36 cellular contexts compared by ENCODE assay signal in the genomic region with DNA sequence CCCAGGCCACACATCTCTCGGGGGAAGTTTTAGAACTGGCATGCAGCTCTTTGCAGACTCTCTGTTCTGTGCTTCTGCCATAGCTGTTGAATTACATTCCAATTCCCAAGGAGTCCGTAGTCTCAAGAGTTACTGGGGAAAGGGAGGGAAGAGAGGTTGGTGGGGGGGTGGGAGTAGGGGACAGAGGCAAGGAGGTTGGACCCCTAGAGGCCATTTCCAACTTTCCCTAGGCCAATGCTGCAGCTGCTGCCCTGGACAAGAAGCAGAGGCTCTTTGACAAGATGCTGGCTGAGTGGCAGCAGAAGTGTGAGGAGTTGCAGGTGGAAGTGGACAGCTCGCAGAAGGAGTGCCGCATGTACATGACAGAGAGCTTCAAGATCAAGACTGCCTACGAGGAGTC. TPM values are rescaled to one million over a fixed set of nuclear protein-coding genes. Genes with fewer than 3 reads are reported as not detected.
"Had no signal": no experiment of that assay in that cellular context is flagged by ENCODE, and none has a peak within 500 bp of the region (broad histone marks: within the 10 kb centered on the region; RNA-seq: fewer than 3 reads in every experiment).

No MANE protein-coding gene starts in this region.

- H3K4me2 ChIP-seq: hepatocyte, smooth muscle cell had no signal

- H3K9ac ChIP-seq: parathyroid adenoma had no signal

- H3K9me3 ChIP-seq: colonic mucosa, esophagus muscularis mucosa, gastroesophageal sphincter, heart left ventricle, left lung, stomach, thyroid gland, vagina had no signal

- H3K27me3 Mint-ChIP-seq: dendritic cell treated with granulocyte-macrophage colony-stimulating factor and Interleukin-4, amounts not matched to agents 40 ng/mL and 50 ng/mL, for 4 days; naive thymus-derived CD4-positive, alpha-beta T cell; progenitor cell of endocrine pancreas had no signal

- H3K9me3 Mint-ChIP-seq: dendritic cell treated with granulocyte-macrophage colony-stimulating factor and Interleukin-4, amounts not matched to agents 40 ng/mL and 50 ng/mL, for 4 days; naive thymus-derived CD4-positive, alpha-beta T cell; neural crest cell; stimulated activated effector memory CD8-positive, alpha-beta T cell treated with anti-CD3 and anti-CD28 coated beads, Interleukin-12 subunit alpha, Interleukin-12 subunit beta, amount 100 ng/mL, for 72 hours had no signal

- H3K4me3 Mint-ChIP-seq: dendritic cell treated with granulocyte-macrophage colony-stimulating factor and Interleukin-4, amounts not matched to agents 40 ng/mL and 50 ng/mL, for 4 days; naive thymus-derived CD4-positive, alpha-beta T cell; neural crest cell; stimulated activated effector memory CD8-positive, alpha-beta T cell treated with anti-CD3 and anti-CD28 coated beads, Interleukin-12 subunit alpha, Interleukin-12 subunit beta, amount 100 ng/mL, for 72 hours had no signal

- H3K36me3 Mint-ChIP-seq: naive thymus-derived CD4-positive, alpha-beta T cell; stimulated activated effector memory CD8-positive, alpha-beta T cell treated with anti-CD3 and anti-CD28 coated beads, Interleukin-12 subunit alpha, Interleukin-12 subunit beta, amount 100 ng/mL, for 72 hours had no signal

- FAIRE-seq: endothelial cell of umbilical vein, islet of Langerhans had no signal

- H3K4me1 Mint-ChIP-seq: naive thymus-derived CD4-positive, alpha-beta T cell; neural crest cell; stimulated activated effector memory CD8-positive, alpha-beta T cell treated with anti-CD3 and anti-CD28 coated beads, Interleukin-12 subunit alpha, Interleukin-12 subunit beta, amount 100 ng/mL, for 72 hours had no signal

- H3K27ac ChIP-seq: colonic mucosa, esophagus muscularis mucosa, foreskin keratinocyte, gastroesophageal sphincter, heart left ventricle, hepatocyte, left lung, parathyroid adenoma, stomach, thyroid gland, vagina had no signal

- H3K4me1 ChIP-seq: colonic mucosa, esophagus muscularis mucosa, foreskin keratinocyte, gastroesophageal sphincter, heart left ventricle, left lung, parathyroid adenoma, stomach, thyroid gland, vagina had no signal

- DNase-seq: colonic mucosa; effector CD8-positive, alpha-beta T cell; foreskin keratinocyte; heart left ventricle; left cardiac atrium; left lung; mesenchymal stem cell; midbrain; naive thymus-derived CD4-positive, alpha-beta T cell; stimulated activated CD4-positive, alpha-beta T cell treated with anti-CD3 and anti-CD28 coated beads, Interleukin-12 subunit alpha, Interleukin-12 subunit beta, amount 100 ng/mL, for 4 hours; stimulated activated CD4-positive, alpha-beta T cell treated with anti-CD3 and anti-CD28 coated beads, Interleukin-1b, Interleukin-23, amount 100 ng/mL, for 48 hours; stimulated activated CD4-positive, alpha-beta T cell treated with anti-CD3 and anti-CD28 coated beads, Interleukin-4, amount 100 ng/mL, for 1 hour; stimulated activated naive CD4-positive, alpha-beta T cell treated with Interleukin-2 at 50 U/mL for 16 hours; stomach; thyroid gland; trophoblast cell had no signal

- H3K27ac Mint-ChIP-seq: dendritic cell treated with granulocyte-macrophage colony-stimulating factor and Interleukin-4, amounts not matched to agents 40 ng/mL and 50 ng/mL, for 4 days; progenitor cell of endocrine pancreas; stimulated activated effector memory CD8-positive, alpha-beta T cell treated with anti-CD3 and anti-CD28 coated beads, Interleukin-12 subunit alpha, Interleukin-12 subunit beta, amount 100 ng/mL, for 72 hours had no signal

- H3K27me3 ChIP-seq: colonic mucosa, esophagus muscularis mucosa, foreskin keratinocyte, gastroesophageal sphincter, heart left ventricle, hepatocyte, left lung, stomach, thyroid gland, vagina had no signal

- H3K36me3 ChIP-seq: colonic mucosa, esophagus muscularis mucosa, gastroesophageal sphincter, heart left ventricle, left lung, stomach, thyroid gland, vagina had no signal

- H3K4me3 ChIP-seq: colonic mucosa, esophagus muscularis mucosa, gastroesophageal sphincter, heart left ventricle, hepatocyte, left lung, smooth muscle cell, stomach, thyroid gland, vagina had no signal

- H2AFZ ChIP-seq: hepatocyte, parathyroid adenoma had no signal

- H3K79me2 ChIP-seq: hepatocyte, parathyroid adenoma had no signal

- ATAC-seq: foreskin keratinocyte; gastroesophageal sphincter; heart left ventricle; left cardiac atrium; left lung; naive thymus-derived CD4-positive, alpha-beta T cell; sciatic nerve; stimulated activated effector memory CD8-positive, alpha-beta T cell treated with anti-CD3 and anti-CD28 coated beads, Interleukin-12 subunit alpha, Interleukin-12 subunit beta, amount 100 ng/mL, for 72 hours had no signal

RNA-seq across cellular contexts. Expression of gene MYH16, which starts 23.8 kb away (rescaled TPM):
- total RNA-seq: colonic mucosa; esophagus muscularis mucosa; fibroblast of lung; gastroesophageal sphincter; heart left ventricle; left cardiac atrium; left lung; lower leg skin; lung microvascular endothelial cell; naive thymus-derived CD4-positive, alpha-beta T cell; neural crest cell; osteoblast; progenitor cell of endocrine pancreas; sciatic nerve; smooth muscle cell; subcutaneous adipose tissue; temporal lobe; thyroid gland; ureter; vagina had no signal
- polyA plus RNA-seq: fibroblast of lung; heart left ventricle; hepatocyte; naive thymus-derived CD4-positive, alpha-beta T cell; smooth muscle cell had no signal
